Comparison of ENCODE assay signal across 19 cellular contexts in the genomic region with DNA sequence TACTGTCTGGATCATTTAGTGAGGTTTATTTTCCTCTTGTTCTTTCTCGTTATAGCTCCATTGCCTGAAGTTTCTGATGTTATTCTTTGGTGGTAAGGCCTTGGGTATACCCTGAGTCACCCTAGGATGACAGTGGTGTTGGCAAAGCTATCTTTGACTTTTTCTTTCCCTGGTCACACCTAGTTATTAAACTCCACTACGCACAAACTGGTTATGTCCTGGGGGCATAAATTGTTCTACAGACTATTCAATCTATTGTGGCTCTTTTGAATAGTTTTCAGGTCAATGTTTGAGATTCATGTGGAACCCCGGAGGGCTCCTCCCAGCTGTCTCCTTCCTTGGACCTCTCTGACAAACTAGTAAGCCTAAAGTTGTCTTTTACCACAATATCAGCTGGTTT.
"Had no signal": no experiment of that assay in that cellular context is flagged by ENCODE, and none has a peak within 500 bp of the region (broad histone marks: within the 10 kb centered on the region; RNA-seq: fewer than 3 reads in every experiment).

No MANE protein-coding gene starts in this region.

- H3K27me3 ChIP-seq: cardiac muscle cell, neural progenitor cell, sigmoid colon, transverse colon, uterus had no signal

- H3K9ac ChIP-seq: neural progenitor cell had no signal

- H3K27ac ChIP-seq: cardiac muscle cell, neural progenitor cell, sigmoid colon, transverse colon, uterus had no signal

- H3K4me3 ChIP-seq: cardiac muscle cell, lung, neural progenitor cell, sigmoid colon, smooth muscle cell, transverse colon, uterus had no signal

- DNase-seq: activated B cell treated with CpG ODN at 0.5 μM for 24 hours; activated CD4-positive, alpha-beta T cell treated with anti-CD3 and anti-CD28 coated beads for 4 hours; activated CD4-positive, alpha-beta T cell treated with anti-CD3 and anti-CD28 coated beads, Interleukin-2, amount 50 U/mL, for 48 hours; activated CD8-positive, alpha-beta memory T cell treated with anti-CD3 and anti-CD28 coated beads, Interleukin-2, amount 50 U/mL, for 48 hours; activated naive CD4-positive, alpha-beta T cell treated with Interleukin-2 at 50 U/mL for 16 hours; activated naive CD8-positive, alpha-beta T cell treated with anti-CD3 and anti-CD28 coated beads for 36 hours; activated T-cell treated with anti-CD3 and anti-CD28 coated beads, Interleukin-2, amount 50 U/mL, for 4 hours; cortex of kidney; foreskin melanocyte; naive thymus-derived CD8-positive, alpha-beta T cell; posterior cingulate gyrus; sigmoid colon; stimulated activated CD4-positive, alpha-beta T cell treated with anti-CD3 and anti-CD28 coated beads, Interleukin-15, amount 100 ng/mL, for 24 hours; transverse colon; uterus had no signal

- H3K4me1 ChIP-seq: neural progenitor cell, sigmoid colon, transverse colon, uterus had no signal

- H3K9me3 ChIP-seq: uterus had no signal

- H2AFZ ChIP-seq: neural progenitor cell had no signal

- H3K36me3 ChIP-seq: cardiac muscle cell, neural progenitor cell, sigmoid colon, transverse colon, uterus had no signal

- H3K4me2 ChIP-seq: neural progenitor cell, smooth muscle cell had no signal
